In the genomic region with DNA sequence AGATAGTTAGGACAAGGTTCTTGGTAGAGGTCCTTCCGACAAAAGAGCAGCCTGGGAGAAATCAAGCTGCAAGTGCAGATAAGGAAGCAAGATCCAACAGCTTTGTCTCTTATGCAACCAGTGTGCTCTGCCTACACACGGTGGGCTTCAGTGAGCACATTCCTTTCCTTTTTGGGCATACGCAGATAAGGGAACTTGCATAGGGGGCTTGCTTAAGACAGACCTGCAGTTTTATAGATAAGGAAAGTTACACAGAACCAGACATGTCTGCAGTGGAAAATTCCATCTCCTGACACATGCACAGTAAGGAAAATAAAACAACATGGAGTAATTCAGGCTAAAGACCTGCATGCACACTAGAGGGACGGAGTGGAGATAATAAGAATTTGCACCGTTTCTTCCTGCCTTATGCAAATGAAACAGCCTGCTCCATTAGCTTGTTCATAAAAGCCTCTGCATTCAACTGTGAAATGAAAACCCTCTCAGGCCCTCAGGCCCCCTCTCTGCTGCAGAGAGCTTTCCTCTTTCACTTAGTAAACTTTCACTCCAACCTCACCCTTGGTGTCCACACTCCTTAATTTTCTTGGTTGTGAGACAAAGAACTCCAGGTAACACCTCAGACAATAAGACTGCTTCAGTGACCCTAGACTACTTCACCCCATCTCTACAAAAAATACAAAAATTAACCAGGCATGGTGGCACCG, we compare ENCODE assay signal across 17 cellular contexts.
"Had no signal": no experiment of that assay in that cellular context is flagged by ENCODE, and none has a peak within 500 bp of the region (broad histone marks: within the 10 kb centered on the region; RNA-seq: fewer than 3 reads in every experiment).

No MANE protein-coding gene starts in this region.

- H3K4me1 ChIP-seq: left ventricle myocardium inferior, thyroid gland had no signal

- H3K27me3 ChIP-seq: thyroid gland had no signal

- DNase-seq: activated CD4-positive, alpha-beta memory T cell treated with anti-CD3 and anti-CD28 coated beads for 36 hours; activated CD8-positive, alpha-beta memory T cell treated with anti-CD3 and anti-CD28 coated beads, Interleukin-2, amount 10 ng/mL, durations not matched to agents 7 days and 5 days; activated naive CD4-positive, alpha-beta T cell treated with anti-CD3 and anti-CD28 coated beads, Interleukin-2, amount 50 U/mL, for 16 hours; activated T-cell treated with anti-CD3 and anti-CD28 coated beads, Interleukin-2, amount 50 U/mL, for 1 hour; dorsolateral prefrontal cortex; endodermal cell; hypothalamus; left ventricle myocardium inferior; mucosa of descending colon; naive thymus-derived CD4-positive, alpha-beta T cell; posterior cingulate gyrus; retina; stimulated activated CD4-positive, alpha-beta T cell treated with anti-CD3 and anti-CD28 coated beads, Interleukin-2, amount 100 ng/mL, for 48 hours; stimulated activated naive B cell treated with anti-CD40 and anti-IgM and Interleukin-4, amounts not matched to agents 10 μg/mL and 1 μg/mL and 100 μg/mL, for 72 hours; thyroid gland; WERI-Rb-1 had no signal

- H3K9me3 ChIP-seq: mucosa of descending colon, thyroid gland had no signal

- ATAC-seq: activated CD8-positive, alpha-beta memory T cell treated with anti-CD3 and anti-CD28 coated beads, Interleukin-2, amount 10 ng/mL, durations not matched to agents 7 days and 5 days; mucosa of descending colon; naive thymus-derived CD4-positive, alpha-beta T cell; stimulated activated naive B cell treated with anti-CD40 and anti-IgM and Interleukin-4, amounts not matched to agents 10 μg/mL and 1 μg/mL and 100 μg/mL, for 72 hours had no signal

- FAIRE-seq: urothelium cell line had no signal

- H3K4me3 ChIP-seq: dorsolateral prefrontal cortex, left ventricle myocardium inferior, mucosa of descending colon, thyroid gland had no signal

- H3K27ac ChIP-seq: dorsolateral prefrontal cortex, left ventricle myocardium inferior, thyroid gland, WERI-Rb-1 had no signal

- H3K36me3 ChIP-seq: left ventricle myocardium inferior, thyroid gland, WERI-Rb-1 had no signal
